11 cellular contexts compared by ENCODE assay signal in genomic region chr11:31817621-31818493, GRCh38. TPM values are rescaled to one million over a fixed set of nuclear protein-coding genes. Genes with fewer than 3 reads are reported as not detected.
DNase-seq lines count a peak whose midpoint lies in the region; ATAC-seq, FAIRE-seq and TF ChIP-seq lines count a peak whose summit lies in the region.
"Had no signal": no experiment of that assay in that cellular context is flagged by ENCODE, and none has a peak within 500 bp of the region (broad histone marks: within the 10 kb centered on the region; RNA-seq: fewer than 3 reads in every experiment).

No MANE protein-coding gene starts in this region.

- no peak overlapping the region for H3K9ac ChIP-seq in NT2/D1 (ENCODE audit: insufficient read length, low read depth)

- H3K4me1 ChIP-seq in NT2/D1 (ENCODE audit: insufficient read depth, insufficient read length) (peaks cover 9% of the 10 kb centered on the region), osteoblast (ENCODE audit: insufficient read depth, low read length) (peaks cover 6% of the 10 kb centered on the region), thyroid gland (peaks cover 35 to 71% of the 10 kb centered on the region in 2 donors)

- H3K79me2 ChIP-seq in osteoblast (ENCODE audit: insufficient read depth, low read length): no peaks in the 10 kb centered on the region

- TF ChIP-seq POLR2A in thyroid gland (IDR thresholded peaks at IDR 0.05): no peak

- FAIRE-seq in RCC 7860 (lab: Jason Lieb, UNC): no peak

- intact Hi-C loops in thyroid gland (cut with DNase I): no loop called here

- H3K27me3 ChIP-seq in NT2/D1 (ENCODE audit: insufficient read depth, insufficient read length) (peaks cover 100% of the 10 kb centered on the region), osteoblast (ENCODE audit: insufficient read depth, low read length) (peaks cover 100% of the 10 kb centered on the region), thyroid gland (peaks cover 91% of the 10 kb centered on the region)

- WGBS in thyroid gland, 2 donors: 2% methylated on average over 23 to 25 of the region's 62 CpGs

- H3K27ac ChIP-seq in osteoblast (ENCODE audit: low read depth, low read length) (no peak overlapping the region), thyroid gland (no peak overlapping the region)
- H3K27ac ChIP-seq: RWPE1 had no signal

- no peaks in the 10 kb centered on the region for H3K36me3 ChIP-seq in NT2/D1 (ENCODE audit: insufficient read depth, insufficient read length, low read length)
- no peaks in the 10 kb centered on the region for H3K36me3 ChIP-seq in osteoblast (ENCODE audit: insufficient read depth, low read length)
- H3K36me3 ChIP-seq in thyroid gland: no peaks in the 10 kb centered on the region

- no peak overlapping the region for H2AFZ ChIP-seq in osteoblast (ENCODE audit: low read length)

- H3K9me3 ChIP-seq in NT2/D1 (ENCODE audit: insufficient read depth, low read length): no peaks in the 10 kb centered on the region
- no peaks in the 10 kb centered on the region for H3K9me3 ChIP-seq in osteoblast (ENCODE audit: low read depth, low read length)
- no peaks in the 10 kb centered on the region for H3K9me3 ChIP-seq in thyroid gland

- peak overlapping the region; percentile 18 for H3K4me3 ChIP-seq in NT2/D1 (ENCODE audit: insufficient read length, low read depth)
- H3K4me3 ChIP-seq in osteoblast (ENCODE audit: insufficient read depth, low read length): no peak overlapping the region
- H3K4me3 ChIP-seq in thyroid gland (replicated peaks in 1 of 3): no peak overlapping the region

- ATAC-seq in GM18502 (IDR thresholded peaks at IDR 0.05; ENCODE audit: poor library complexity, unreplicated experiment): no peak
- ATAC-seq: stimulated activated memory B cell treated with anti-CD40 and anti-IgM and Interleukin-4, amounts not matched to agents 10 μg/mL and 1 μg/mL and 100 μg/mL, for 72 hours had no signal

- H3K4me2 ChIP-seq in osteoblast (ENCODE audit: insufficient read depth, low read length): no peak overlapping the region

- DNase-seq in ELF-1 (ENCODE audit: low read depth, low spot score) (peak; percentile 48), NT2/D1 (ENCODE audit: low read depth, low spot score) (no peak), globus pallidus (ENCODE audit: low spot score) (peak; percentile 45), osteoblast (ENCODE audit: insufficient read length, low spot score, missing footprints) (peak; percentile 82), NCI-H2107 (lab: John Stamatoyannopoulos, UW) (no peak), RCC 7860 (ENCODE audit: low spot score) (no peak), thyroid gland (no peak)

- TF ChIP-seq CTCF in osteoblast (IDR thresholded peaks at IDR 0.05; ENCODE audit: extremely low read depth, low read depth, low read length) (no peak), thyroid gland (IDR thresholded peaks at IDR 0.05) (no peak)

- H4K20me1 ChIP-seq in osteoblast (ENCODE audit: insufficient read depth, low read length): no peaks in the 10 kb centered on the region

RNA-seq across cellular contexts. Expression of gene PAX6, which starts 6.7 kb away (rescaled TPM):
- total RNA-seq in osteoblast: under 0.01 and 0.36 TPM in 2 replicates
- total RNA-seq in thyroid gland: not detected
- total RNA-seq: lung microvascular endothelial cell had no signal

Comparison
In these comparisons a context has a peak if more than half of its experiments do, and no peak if none do; other contexts are left out.
1. DNase-seq: peak in ELF-1 (single experiment), globus pallidus (single experiment) and osteoblast (single experiment); none in NT2/D1 (single experiment), NCI-H2107 (single experiment), RCC 7860 (single experiment) and thyroid gland (0 of 2).